In genomic region chr9:114291064-114291474, GRCh38 we compare ENCODE assay signal across 1 cellular context.
TF ChIP-seq lines count a peak whose summit lies in the region.

No MANE protein-coding gene starts in this region.

TF ChIP-seq in K562, 482 proteins besides CTCF, POLR2A, EP300 and RAD21 (continued from another document):
- TF ChIP-seq ZHX1 (conservative IDR thresholded peaks at IDR 0.05; ENCODE audit: low read length) (no peak), PURB (CRISPR knock-in tag; IDR thresholded peaks at IDR 0.05; ENCODE audit: low read depth) (no peak), NFXL1 (CRISPR knock-in tag; IDR thresholded peaks at IDR 0.05) (no peak), BHLHE40 (IDR thresholded peaks at IDR 0.05; ENCODE audit: low read length) (no peak), EGR1 (conservative IDR thresholded peaks at IDR 0.05) (peak; percentile 50; the same call in 1 of the 2 replicates), HBP1 (CRISPR knock-in tag; IDR thresholded peaks at IDR 0.05) (no peak), POLR2AphosphoS2 (IDR thresholded peaks at IDR 0.05; ENCODE audit: low read length) (no peak), XRCC5 (IDR thresholded peaks at IDR 0.05; ENCODE audit: low read depth, low read length) (no peak), MEF2A (IDR thresholded peaks at IDR 0.05; ENCODE audit: control insufficient read depth, low read depth, low read length) (no peak), ZNF224 (CRISPR knock-in tag; IDR thresholded peaks at IDR 0.05) (no peak), OTX1 (CRISPR knock-in tag; IDR thresholded peaks at IDR 0.05) (no peak), KHSRP (IDR thresholded peaks at IDR 0.05) (no peak), ARID2 (IDR thresholded peaks at IDR 0.05) (peak; percentile 63; the same call in 1 of the 2 replicates), ZNF175 (CRISPR knock-in tag; IDR thresholded peaks at IDR 0.05; ENCODE audit: low read depth) (no peak), ILK (tag; IDR thresholded peaks at IDR 0.05; ENCODE audit: borderline replicate concordance, low read depth) (no peak), RFX1 (IDR thresholded peaks at IDR 0.05) (no peak), BDP1 (IDR thresholded peaks at IDR 0.05; ENCODE audit: insufficient read depth, insufficient read length) (no peak), XRCC4 (IDR thresholded peaks at IDR 0.05; ENCODE audit: extremely low read depth, insufficient read depth, insufficient read length) (no peak), SETDB1 (IDR thresholded peaks at IDR 0.05; ENCODE audit: low read length) (no peak), E2F1 (CRISPR knock-in tag; IDR thresholded peaks at IDR 0.05) (no peak), HINFP (tag; conservative IDR thresholded peaks at IDR 0.05; ENCODE audit: low read depth) (no peak), STAG1 (CRISPR knock-in tag; IDR thresholded peaks at IDR 0.05; ENCODE audit: borderline replicate concordance) (peak; percentile 27; the same call in 1 of the 2 replicates), FOXM1 (IDR thresholded peaks at IDR 0.05; ENCODE audit: low read depth) (no peak), FOXM1 (CRISPR knock-in tag; IDR thresholded peaks at IDR 0.05; ENCODE audit: low read depth) (no peak)
